Comparison of ENCODE assay signal across 1 cellular context in the genomic region with DNA sequence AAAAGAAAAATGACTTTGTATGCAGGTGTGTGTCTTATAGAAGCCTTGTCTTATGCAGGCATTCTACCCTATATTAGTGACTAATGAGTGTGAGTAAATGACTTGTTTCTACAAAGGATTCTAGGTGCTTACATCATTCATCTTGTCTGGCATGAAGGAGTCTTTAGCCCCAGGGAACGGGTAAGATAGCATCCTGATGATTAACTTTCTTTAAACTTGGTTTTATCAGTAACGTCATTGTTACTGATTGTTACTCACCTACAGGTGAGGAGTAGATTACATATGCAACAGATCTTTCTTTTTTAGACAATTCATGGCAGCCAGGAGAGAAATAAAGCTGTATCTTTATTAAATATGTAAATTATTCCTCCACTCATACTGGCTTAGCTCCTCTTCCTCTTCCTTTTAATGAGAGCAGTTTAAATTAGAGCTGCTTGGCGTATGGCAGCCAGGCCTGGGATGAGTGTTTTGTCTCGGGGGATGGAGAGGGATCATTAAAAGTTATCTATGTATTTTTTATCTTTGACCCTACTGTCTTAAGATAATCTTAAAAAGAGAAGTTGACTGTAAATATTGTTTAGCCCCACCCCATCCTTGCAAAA.
TF ChIP-seq lines count a peak whose summit lies in the region.

No MANE protein-coding gene starts in this region.

TF ChIP-seq in HepG2, 621 proteins besides CTCF, POLR2A, EP300 and RAD21:
- TF ChIP-seq CENPX (CRISPR knock-in tag; IDR thresholded peaks at IDR 0.05), result no peak
- TF ChIP-seq NCOA1 (CRISPR knock-in tag; IDR thresholded peaks at IDR 0.05), result no peak
- no peak for TF ChIP-seq EZH2 (conservative IDR thresholded peaks at IDR 0.05; ENCODE audit: low read depth, low read length)
- TF ChIP-seq BHLHE40 (IDR thresholded peaks at IDR 0.05; ENCODE audit: low read length), result no peak
- TF ChIP-seq ZNF737 (CRISPR knock-in tag; IDR thresholded peaks at IDR 0.05; ENCODE audit: borderline replicate concordance), result no peak
- TF ChIP-seq, protein P1, sequence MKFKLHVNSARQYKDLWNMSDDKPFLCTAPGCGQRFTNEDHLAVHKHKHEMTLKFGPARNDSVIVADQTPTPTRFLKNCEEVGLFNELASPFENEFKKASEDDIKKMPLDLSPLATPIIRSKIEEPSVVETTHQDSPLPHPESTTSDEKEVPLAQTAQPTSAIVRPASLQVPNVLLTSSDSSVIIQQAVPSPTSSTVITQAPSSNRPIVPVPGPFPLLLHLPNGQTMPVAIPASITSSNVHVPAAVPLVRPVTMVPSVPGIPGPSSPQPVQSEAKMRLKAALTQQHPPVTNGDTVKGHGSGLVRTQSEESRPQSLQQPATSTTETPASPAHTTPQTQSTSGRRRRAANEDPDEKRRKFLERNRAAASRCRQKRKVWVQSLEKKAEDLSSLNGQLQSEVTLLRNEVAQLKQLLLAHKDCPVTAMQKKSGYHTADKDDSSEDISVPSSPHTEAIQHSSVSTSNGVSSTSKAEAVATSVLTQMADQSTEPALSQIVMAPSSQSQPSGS (CRISPR knock-in tag; IDR thresholded peaks at IDR 0.05), result no peak
- no peak for TF ChIP-seq JUND (CRISPR knock-in tag; IDR thresholded peaks at IDR 0.05)
- TF ChIP-seq, protein P2, sequence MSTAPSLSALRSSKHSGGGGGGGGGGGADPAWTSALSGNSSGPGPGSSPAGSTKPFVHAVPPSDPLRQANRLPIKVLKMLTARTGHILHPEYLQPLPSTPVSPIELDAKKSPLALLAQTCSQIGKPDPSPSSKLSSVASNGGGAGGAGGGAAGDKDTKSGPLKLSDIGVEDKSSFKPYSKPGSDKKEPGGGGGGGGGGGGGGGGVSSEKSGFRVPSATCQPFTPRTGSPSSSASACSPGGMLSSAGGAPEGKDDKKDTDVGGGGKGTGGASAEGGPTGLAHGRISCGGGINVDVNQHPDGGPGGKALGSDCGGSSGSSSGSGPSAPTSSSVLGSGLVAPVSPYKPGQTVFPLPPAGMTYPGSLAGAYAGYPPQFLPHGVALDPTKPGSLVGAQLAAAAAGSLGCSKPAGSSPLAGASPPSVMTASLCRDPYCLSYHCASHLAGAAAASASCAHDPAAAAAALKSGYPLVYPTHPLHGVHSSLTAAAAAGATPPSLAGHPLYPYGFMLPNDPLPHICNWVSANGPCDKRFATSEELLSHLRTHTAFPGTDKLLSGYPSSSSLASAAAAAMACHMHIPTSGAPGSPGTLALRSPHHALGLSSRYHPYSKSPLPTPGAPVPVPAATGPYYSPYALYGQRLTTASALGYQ (CRISPR knock-in tag; IDR thresholded peaks at IDR 0.05), result no peak
- TF ChIP-seq, protein P3, sequence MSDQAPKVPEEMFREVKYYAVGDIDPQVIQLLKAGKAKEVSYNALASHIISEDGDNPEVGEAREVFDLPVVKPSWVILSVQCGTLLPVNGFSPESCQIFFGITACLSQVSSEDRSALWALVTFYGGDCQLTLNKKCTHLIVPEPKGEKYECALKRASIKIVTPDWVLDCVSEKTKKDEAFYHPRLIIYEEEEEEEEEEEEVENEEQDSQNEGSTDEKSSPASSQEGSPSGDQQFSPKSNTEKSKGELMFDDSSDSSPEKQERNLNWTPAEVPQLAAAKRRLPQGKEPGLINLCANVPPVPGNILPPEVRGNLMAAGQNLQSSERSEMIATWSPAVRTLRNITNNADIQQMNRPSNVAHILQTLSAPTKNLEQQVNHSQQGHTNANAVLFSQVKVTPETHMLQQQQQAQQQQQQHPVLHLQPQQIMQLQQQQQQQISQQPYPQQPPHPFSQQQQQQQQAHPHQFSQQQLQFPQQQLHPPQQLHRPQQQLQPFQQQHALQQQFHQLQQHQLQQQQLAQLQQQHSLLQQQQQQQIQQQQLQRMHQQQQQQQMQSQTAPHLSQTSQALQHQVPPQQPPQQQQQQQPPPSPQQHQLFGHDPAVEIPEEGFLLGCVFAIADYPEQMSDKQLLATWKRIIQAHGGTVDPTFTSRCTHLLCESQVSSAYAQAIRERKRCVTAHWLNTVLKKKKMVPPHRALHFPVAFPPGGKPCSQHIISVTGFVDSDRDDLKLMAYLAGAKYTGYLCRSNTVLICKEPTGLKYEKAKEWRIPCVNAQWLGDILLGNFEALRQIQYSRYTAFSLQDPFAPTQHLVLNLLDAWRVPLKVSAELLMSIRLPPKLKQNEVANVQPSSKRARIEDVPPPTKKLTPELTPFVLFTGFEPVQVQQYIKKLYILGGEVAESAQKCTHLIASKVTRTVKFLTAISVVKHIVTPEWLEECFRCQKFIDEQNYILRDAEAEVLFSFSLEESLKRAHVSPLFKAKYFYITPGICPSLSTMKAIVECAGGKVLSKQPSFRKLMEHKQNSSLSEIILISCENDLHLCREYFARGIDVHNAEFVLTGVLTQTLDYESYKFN (CRISPR knock-in tag; conservative IDR thresholded peaks at IDR 0.05), result no peak
- no peak for TF ChIP-seq ZNF768 (CRISPR knock-in tag; IDR thresholded peaks at IDR 0.05)
- TF ChIP-seq KDM4B (CRISPR knock-in tag; IDR thresholded peaks at IDR 0.05), result no peak
